ENCODE assay signal across 9 cellular contexts in genomic region chr19:12484011-12484370, GRCh38. TPM values are rescaled to one million over a fixed set of nuclear protein-coding genes. Genes with fewer than 3 reads are reported as not detected.
DNase-seq lines count a peak whose midpoint lies in the region; TF ChIP-seq lines count a peak whose summit lies in the region.
"Had no signal": no experiment of that assay in that cellular context is flagged by ENCODE, and none has a peak within 500 bp of the region (broad histone marks: within the 10 kb centered on the region; RNA-seq: fewer than 3 reads in every experiment).

No MANE protein-coding gene starts in this region.

- H3K4me3 Mint-ChIP-seq in activated naive CD8-positive, alpha-beta T cell, result peak overlapping the region; percentile 91

- H3K27ac ChIP-seq in substantia nigra (ENCODE audit: low read depth, low read length, poor library complexity, severe bottlenecking), result peak overlapping the region; percentile 80
- H3K27ac ChIP-seq: A549 had no signal

- H3K36me3 Mint-ChIP-seq in activated naive CD8-positive, alpha-beta T cell, result no peaks in the 10 kb centered on the region

- H3K27me3 ChIP-seq in kidney epithelial cell (ENCODE audit: control insufficient read depth, insufficient read depth, low read length), result no peaks in the 10 kb centered on the region

- no peak overlapping the region for H3K27ac Mint-ChIP-seq in activated naive CD8-positive, alpha-beta T cell

- H3K4me1 Mint-ChIP-seq in activated naive CD8-positive, alpha-beta T cell (ENCODE audit: low read depth), result peaks cover 30% of the 10 kb centered on the region

- H3K27me3 Mint-ChIP-seq in activated naive CD8-positive, alpha-beta T cell, result no peaks in the 10 kb centered on the region

- H3K4me3 ChIP-seq in kidney epithelial cell (ENCODE audit: low read depth, low read length), result peak overlapping the region; percentile 99
- H3K4me3 ChIP-seq: A549 had no signal

- peak; percentile 19 for DNase-seq in NCI-H510A treated with DMSO at 0.1 percent for 48 hours (lab: John Stamatoyannopoulos, UW)
- no peak for DNase-seq in NCI-H510A (lab: John Stamatoyannopoulos, UW)
- DNase-seq in kidney epithelial cell (ENCODE audit: low read depth), result no peak
- DNase-seq in substantia nigra (lab: John Stamatoyannopoulos, UW), result no peak
- no peak for DNase-seq in activated CD4-positive, CD25-positive, alpha-beta regulatory T cell (lab: John Stamatoyannopoulos, UW)
- no peak for DNase-seq in NAMALWA (ENCODE audit: low spot score)
- DNase-seq in NCI-H2107 (lab: John Stamatoyannopoulos, UW), result no peak

- H3K36me3 ChIP-seq in kidney epithelial cell (ENCODE audit: control insufficient read depth, insufficient read depth, low read length), result no peaks in the 10 kb centered on the region

- no peaks in the 10 kb centered on the region for H3K9me3 Mint-ChIP-seq in activated naive CD8-positive, alpha-beta T cell (ENCODE audit: low read depth)

- TF ChIP-seq CTCF in kidney epithelial cell (IDR thresholded peaks at IDR 0.05; ENCODE audit: insufficient read depth, low read length, poor library complexity, severe bottlenecking), result no peak

RNA-seq across cellular contexts. Expression of gene ZNF709, which starts 0.6 kb away (rescaled TPM):
- total RNA-seq in kidney epithelial cell, result 0.75 and 2.0 TPM in 2 replicates

RNA-seq across cellular contexts. Expression of gene ZNF443, which starts 43.2 kb away (rescaled TPM):
- total RNA-seq in kidney epithelial cell, result 3.4 and 3.6 TPM in 2 replicates
